8 cellular contexts compared by ENCODE assay signal in the genomic region with DNA sequence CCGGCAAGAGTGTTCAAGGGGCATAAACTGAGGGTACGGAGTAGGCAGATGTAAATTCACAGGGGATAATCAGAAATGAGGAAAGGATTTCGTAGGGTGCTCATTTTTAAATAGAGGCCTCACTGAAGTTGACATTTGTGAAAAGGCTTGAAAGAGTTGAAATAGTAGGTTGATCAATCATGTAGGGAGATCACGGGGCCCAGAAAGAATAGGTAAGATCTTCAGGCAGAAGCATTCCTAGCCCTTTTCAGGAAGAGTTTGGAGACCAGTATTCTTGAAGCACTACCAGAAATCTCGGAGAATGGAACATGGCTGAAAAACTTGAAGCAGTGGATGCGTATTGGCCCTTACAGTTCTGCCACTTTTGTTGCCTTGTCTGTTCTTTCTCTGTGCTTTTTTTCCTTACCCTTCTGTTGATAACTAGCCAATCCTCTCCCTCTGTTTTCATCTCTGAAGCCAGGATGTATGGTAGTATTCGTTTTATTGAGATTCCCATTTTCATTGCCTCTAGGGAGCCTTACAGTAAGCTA. TPM values are rescaled to one million over a fixed set of nuclear protein-coding genes. Genes with fewer than 3 reads are reported as not detected.
A peak's percentile ranks its signal among the peaks of the same experiment; 100 is the strongest.
DNase-seq lines count a peak whose midpoint lies in the region; ATAC-seq and TF ChIP-seq lines count a peak whose summit lies in the region.

No MANE protein-coding gene starts in this region.

- H3K27me3 ChIP-seq in OCI-LY1 (ENCODE audit: insufficient read depth, low read length): no peaks in the 10 kb centered on the region
- no peaks in the 10 kb centered on the region for H3K27me3 ChIP-seq in prostate gland (replicated peaks; ENCODE audit: insufficient read depth)

- H3K27ac ChIP-seq in OCI-LY1 (ENCODE audit: low read depth, low read length, poor library complexity, severe bottlenecking) (no peak overlapping the region), epithelial cell of prostate (peak overlapping the region; percentile 75), prostate gland (peak overlapping the region; percentile 90 to 97)

- 21% methylated on average over 7 of the region's 7 CpGs for WGBS in prostate gland

- peaks cover 15% of the 10 kb centered on the region for H3K79me2 ChIP-seq in OCI-LY1 (ENCODE audit: insufficient read depth, low read length)

- ATAC-seq in HG02588 (IDR thresholded peaks at IDR 0.05; ENCODE audit: unreplicated experiment): peak; percentile 13

- no peaks in the 10 kb centered on the region for H4K20me1 ChIP-seq in OCI-LY1 (ENCODE audit: insufficient read depth, low read length)

- TF ChIP-seq CTCF in OCI-LY1 (IDR thresholded peaks at IDR 0.05; ENCODE audit: low read length) (no peak), prostate gland (IDR thresholded peaks at IDR 0.05) (no peak)

- peak overlapping the region; percentile 99 for H2AFZ ChIP-seq in OCI-LY1 (ENCODE audit: low read length)

- TF ChIP-seq POLR2A in prostate gland (IDR thresholded peaks at IDR 0.05): no peak

- peaks cover 23% of the 10 kb centered on the region for H3K4me1 ChIP-seq in OCI-LY1 (ENCODE audit: insufficient read depth, low read length, severe bottlenecking)
- no peaks in the 10 kb centered on the region for H3K4me1 ChIP-seq in prostate gland (replicated peaks)

- peaks cover 26% of the 10 kb centered on the region for H3K36me3 ChIP-seq in OCI-LY1 (ENCODE audit: insufficient read depth, low read length)
- H3K36me3 ChIP-seq in prostate gland: no peaks in the 10 kb centered on the region

- intact Hi-C loops in prostate gland (cut with DNase I): loop anchor here (5.0 kb wide), 1 partner anchor 146 kb away; a partner anchor contains a TSS

- DNase-seq in NCI-H1694 treated with DMSO at 0.1 percent for 48 hours (lab: John Stamatoyannopoulos, UW): peak; percentile 26
- no peak for DNase-seq in NCI-H1694 (lab: John Stamatoyannopoulos, UW)
- DNase-seq in epithelial cell of prostate (ENCODE audit: low read depth, low spot score): no peak
- DNase-seq in prostate gland (ENCODE audit: low spot score): no peak
- no peak for DNase-seq in GF-D8 (lab: John Stamatoyannopoulos, UW)
- DNase-seq in DMS153 (lab: John Stamatoyannopoulos, UW): no peak

- H3F3A ChIP-seq in OCI-LY1 (ENCODE audit: insufficient read depth, low read length): no peaks in the 10 kb centered on the region

- H3K9me3 ChIP-seq in OCI-LY1 (ENCODE audit: low read length) (no peaks in the 10 kb centered on the region), prostate gland (no peaks in the 10 kb centered on the region)

- H3K4me2 ChIP-seq in OCI-LY1 (ENCODE audit: low read length): peak overlapping the region; percentile 80

- H3K9ac ChIP-seq in OCI-LY1 (ENCODE audit: low read length): peak overlapping the region; percentile 96

- H3K4me3 ChIP-seq in OCI-LY1 (ENCODE audit: low read depth, low read length, poor library complexity, severe bottlenecking) (peak overlapping the region; percentile 94), prostate gland (peak overlapping the region; percentile 58 to 77)

- no peaks in the 10 kb centered on the region for H3K9me2 ChIP-seq in OCI-LY1 (ENCODE audit: low read depth, low read length)

RNA-seq across cellular contexts. Expression of a gene that starts 0.5 kb away (rescaled TPM):
- total RNA-seq in prostate gland: 10 to 100 TPM; 62.8 to 87.6 TPM
